8 cellular contexts compared by ENCODE assay signal in genomic region chr7:102272075-102272916, GRCh38. TPM values are rescaled to one million over a fixed set of nuclear protein-coding genes. Genes with fewer than 3 reads are reported as not detected.
DNase-seq lines count a peak whose midpoint lies in the region; ATAC-seq, FAIRE-seq and TF ChIP-seq lines count a peak whose summit lies in the region.

No MANE protein-coding gene starts in this region.

- ATAC-seq in central memory CD8-positive, alpha-beta T cell (replicated peaks; ENCODE audit: extremely low read depth, poor library complexity, severe bottlenecking) = peak; percentile 71
- no peak for ATAC-seq in GM21423 (IDR thresholded peaks at IDR 0.05; ENCODE audit: unreplicated experiment)

- no peaks in the 10 kb centered on the region for H3K9me3 Mint-ChIP-seq in central memory CD8-positive, alpha-beta T cell

- no peak overlapping the region for H3K27ac Mint-ChIP-seq in central memory CD8-positive, alpha-beta T cell (ENCODE audit: low read depth)

- DNase-seq in A172 (ENCODE audit: low spot score) = peak; percentile 74
- DNase-seq in GM12891 (ENCODE audit: insufficient read length, low spot score) = peak; percentile 89
- DNase-seq in NCI-H2029 treated with DMSO at 0.1 percent for 48 hours (lab: John Stamatoyannopoulos, UW) = peak; percentile 13
- peak; percentile 68 to 72 for DNase-seq in activated CD4-positive, alpha-beta T cell treated with anti-CD3 and anti-CD28 coated beads for 24 hours (ENCODE audit: low read depth in 2 of 2)
- DNase-seq in central memory CD8-positive, alpha-beta T cell (ENCODE audit: low spot score in 2 of 2) = peak; percentile 51 to 67
- DNase-seq in kidney tubule cell (ENCODE audit: low spot score) = peak; percentile 80
- DNase-seq in stimulated activated CD4-positive, alpha-beta T cell treated with anti-CD3 and anti-CD28 coated beads, Interleukin-2, amount 100 ng/mL, for 24 hours = peak; percentile 84 to 85

- FAIRE-seq in GM12891 (lab: Jason Lieb, UNC) = peak; percentile 96

- H3K4me1 Mint-ChIP-seq in central memory CD8-positive, alpha-beta T cell = peaks cover 4% of the 10 kb centered on the region

- peaks cover 4% of the 10 kb centered on the region for H3K36me3 Mint-ChIP-seq in central memory CD8-positive, alpha-beta T cell (ENCODE audit: insufficient read depth)

- H3K4me3 Mint-ChIP-seq in central memory CD8-positive, alpha-beta T cell = no peak overlapping the region

- TF ChIP-seq POLR2A in GM12891 (IDR thresholded peaks at IDR 0.05; ENCODE audit: low read depth, low read length) = no peak

- H3K27me3 Mint-ChIP-seq in central memory CD8-positive, alpha-beta T cell = no peaks in the 10 kb centered on the region

TF ChIP-seq in GM12891, 5 proteins besides CTCF, POLR2A, EP300 and RAD21:
- TF ChIP-seq POU2F2 (IDR thresholded peaks at IDR 0.05; ENCODE audit: low read depth, low read length) (no peak), POLR2AphosphoS5 (IDR thresholded peaks at IDR 0.05; ENCODE audit: low read depth, low read length) (no peak), SPI1 (IDR thresholded peaks at IDR 0.05; ENCODE audit: low read depth, low read length) (no peak), TAF1 (IDR thresholded peaks at IDR 0.05; ENCODE audit: low read depth, low read length) (no peak), PAX5 (IDR thresholded peaks at IDR 0.05; ENCODE audit: insufficient read depth, low read length, severe bottlenecking) (no peak)
TF ChIP-seq in GM12891: peak in this region for 0.

RNA-seq across cellular contexts. Expression of gene SH2B2, which starts 14.4 kb away (rescaled TPM):
- total RNA-seq in A172 (2014; rRNA removed; shearing (Covaris generic)) = 2.0 and 2.5 TPM in 2 replicates
- polyA plus RNA-seq in GM12891 (2012; ENCODE audit: low read depth, missing spikeins) = 12.1 TPM

Comparison
In these comparisons a context has a peak if more than half of its experiments do, and no peak if none do; other contexts are left out.
1. DNase-seq: peak in every context shown above with its lines; median percentile 89 in GM12891; 84 in stimulated activated CD4-positive, alpha-beta T cell treated with anti-CD3 and anti-CD28 coated beads, Interleukin-2, amount 100 ng/mL, for 24 hours; 80 in kidney tubule cell; 74 in A172; 70 in activated CD4-positive, alpha-beta T cell treated with anti-CD3 and anti-CD28 coated beads for 24 hours; 59 in central memory CD8-positive, alpha-beta T cell; 13 in NCI-H2029 treated with DMSO at 0.1 percent for 48 hours.